In the genomic region with DNA sequence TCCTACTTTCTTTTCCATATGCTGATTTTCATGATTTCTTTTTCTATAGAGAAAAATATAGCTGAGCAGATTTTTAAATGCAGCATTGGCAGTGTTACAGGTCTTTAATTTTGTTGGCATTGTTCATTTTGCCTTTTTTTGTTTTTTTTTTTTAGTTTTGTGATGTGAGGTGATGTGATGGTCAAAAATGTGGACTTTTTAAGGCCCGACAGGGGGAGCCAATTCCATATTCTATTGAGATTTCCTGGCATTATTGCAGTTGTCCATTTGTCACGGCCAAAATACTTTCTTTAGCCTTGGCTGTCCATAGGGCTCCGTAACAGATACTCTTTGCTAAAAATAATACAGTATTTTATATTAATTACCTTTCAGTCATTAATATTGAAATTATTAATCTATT, we compare ENCODE assay signal across 8 cellular contexts. TPM values are rescaled to one million over a fixed set of nuclear protein-coding genes. Genes with fewer than 3 reads are reported as not detected.
DNase-seq lines count a peak whose midpoint lies in the region; ATAC-seq and TF ChIP-seq lines count a peak whose summit lies in the region.
"Had no signal": no experiment of that assay in that cellular context is flagged by ENCODE, and none has a peak within 500 bp of the region (broad histone marks: within the 10 kb centered on the region; RNA-seq: fewer than 3 reads in every experiment).

No MANE protein-coding gene starts in this region.

- H2AFZ ChIP-seq in H9 (ENCODE audit: low read length) (no peak overlapping the region), PC-3 (ENCODE audit: low read length) (no peak overlapping the region)

- H3K9me2 ChIP-seq in PC-3 (replicated peaks; ENCODE audit: low read length), result no peaks in the 10 kb centered on the region

- H3K27me3 Mint-ChIP-seq in H9 (ENCODE audit: low read depth), result no peaks in the 10 kb centered on the region

- DNase-seq in H9, result no peak
- DNase-seq in PC-3, result peak; percentile 45
- no peak for DNase-seq in esophagus muscularis mucosa (ENCODE audit: extremely low spot score)
- DNase-seq in psoas muscle, result no peak
- DNase-seq in activated CD4-positive, alpha-beta T cell treated with anti-CD3 and anti-CD28 coated beads, Interleukin-2, amount 50 U/mL, for 48 hours, result no peak
- DNase-seq: activated effector memory CD4-positive, alpha-beta T cell treated with Interleukin-2 at 50 U/mL for 16 hours had no signal

- H4K5ac ChIP-seq in H9 (ENCODE audit: insufficient read length, low read depth, low read length), result no peak overlapping the region

- no peak for ATAC-seq in PC-3
- no peak for ATAC-seq in psoas muscle
- no peak for ATAC-seq in esophagus mucosa
- no peak for ATAC-seq in GM18858 (IDR thresholded peaks at IDR 0.05; ENCODE audit: unreplicated experiment)

- no peaks in the 10 kb centered on the region for H3K23me2 ChIP-seq in H9 (ENCODE audit: insufficient read length, low read depth, low read length, poor library complexity, severe bottlenecking)

- no peak overlapping the region for H3K4me3 Mint-ChIP-seq in H9

- H3K14ac ChIP-seq in H9 (ENCODE audit: insufficient read depth, low read length), result no peak overlapping the region

- H3K27me3 ChIP-seq in H9 (ENCODE audit: insufficient read depth, low read length) (no peaks in the 10 kb centered on the region), PC-3 (ENCODE audit: low read length) (no peaks in the 10 kb centered on the region), esophagus muscularis mucosa (no peaks in the 10 kb centered on the region), psoas muscle (ENCODE audit: insufficient read depth in 3 of 3, low read length in 2 of 3) (no peaks in the 10 kb centered on the region)

- H2BK5ac ChIP-seq in H9 (ENCODE audit: insufficient read length, low read length), result no peak overlapping the region

- no peak overlapping the region for H2BK20ac ChIP-seq in H9 (ENCODE audit: low read depth, low read length, poor library complexity, severe bottlenecking)

- H3K56ac ChIP-seq in H9 (ENCODE audit: insufficient read length, low read depth, low read length), result no peak overlapping the region

- no TSS peak for BruUV-seq in PC-3 (replicated peaks; lab: Mats Ljungman, UMichigan)

- CTCF ChIA-PET in PC-3 (lab: Charles Lee), result no interaction called here

- no peak overlapping the region for H3K27ac ChIP-seq in H9 (ENCODE audit: insufficient read length, low read depth, low read length)
- H3K27ac ChIP-seq in PC-3 (ENCODE audit: low read length), result no peak overlapping the region
- no peak overlapping the region for H3K27ac ChIP-seq in esophagus muscularis mucosa (replicated peaks in 1 of 4)
- H3K27ac ChIP-seq in psoas muscle, result no peak overlapping the region

- H3K79me2 ChIP-seq in H9 (ENCODE audit: insufficient read depth, low read length), result no peaks in the 10 kb centered on the region
- peaks cover 64% of the 10 kb centered on the region for H3K79me2 ChIP-seq in PC-3 (ENCODE audit: low read length)

- no peaks in the 10 kb centered on the region for H3K79me1 ChIP-seq in H9 (ENCODE audit: insufficient read depth, low read depth, low read length, poor library complexity, severe bottlenecking)

- H3K36me3 Mint-ChIP-seq in H9 (ENCODE audit: insufficient read depth in 1 of 3, low read depth in 3 of 3), result no peaks in the 10 kb centered on the region

- peaks cover 0 to 2% of the 10 kb centered on the region in 2 experiments; a peak in 1 of 4 replicates for H3K4me1 Mint-ChIP-seq in H9

- no peak overlapping the region for H2AK5ac ChIP-seq in H9 (ENCODE audit: insufficient read length, low read length)

- H3K9me3 ChIP-seq in H9 (ENCODE audit: control insufficient read depth, low read depth, low read length) (no peaks in the 10 kb centered on the region), PC-3 (ENCODE audit: low read length) (no peaks in the 10 kb centered on the region), esophagus muscularis mucosa (no peaks in the 10 kb centered on the region), psoas muscle (no peaks in the 10 kb centered on the region)

- H3K27ac Mint-ChIP-seq in H9, result no peak overlapping the region

- peak; percentile 66 for TF ChIP-seq CTCF in H9 (conservative IDR thresholded peaks at IDR 0.05)
- TF ChIP-seq CTCF in PC-3 (conservative IDR thresholded peaks at IDR 0.05; ENCODE audit: low read depth, low read length), result peak; percentile 56
- peak in 2 of 3 experiments; percentile 25 to 32 for TF ChIP-seq CTCF in esophagus muscularis mucosa (IDR thresholded peaks at IDR 0.05)
- peak; percentile 29 for TF ChIP-seq CTCF in psoas muscle (IDR thresholded peaks at IDR 0.05)

- no peak overlapping the region for H4K91ac ChIP-seq in H9 (ENCODE audit: insufficient read length, low read depth, low read length)

- no peaks in the 10 kb centered on the region for H4K20me1 ChIP-seq in H9 (ENCODE audit: control insufficient read depth, insufficient read depth, insufficient read length)
- 0 out of 2 replicates have a peak, but pooled peaks cover under 1% of the 10 kb centered on the region for H4K20me1 ChIP-seq in PC-3 (ENCODE audit: low read length)

- H3T11ph ChIP-seq in H9 (ENCODE audit: low read length), result no peak overlapping the region

- intact Hi-C loops in PC-3 (cut with micrococcal nuclease) (loop anchor here (10.0 kb wide), 1 partner anchor 115 kb away; no protein-coding TSS in a partner anchor), esophagus muscularis mucosa (cut with DNase I) (loop anchor here (10.0 kb wide), 1 partner anchor 255 kb away; no protein-coding TSS in a partner anchor), psoas muscle (cut with DNase I) (no loop called here)

- no peak overlapping the region for H4K8ac ChIP-seq in H9 (replicated peaks; ENCODE audit: insufficient read length, low read depth, low read length)

- WGBS in H9 (ENCODE audit: extremely low coverage, insufficient read length, low lambda C conversion rate), result no CpG with 5 or more reads among the region's 3 CpGs
- WGBS in esophagus muscularis mucosa, result 35% methylated on average over 3 of the region's 3 CpGs
- WGBS in psoas muscle, 3 donors, result 14 to 16% (median 14%) methylated on average over 3 of the region's 3 CpGs

- no peak overlapping the region for H3K18ac ChIP-seq in H9 (ENCODE audit: insufficient read length, low read depth, low read length)

- no peak overlapping the region for H3K23ac ChIP-seq in H9 (ENCODE audit: insufficient read length, low read depth, low read length)

- H3K4me1 ChIP-seq in H9 (ENCODE audit: insufficient read depth, low read length) (no peaks in the 10 kb centered on the region), PC-3 (ENCODE audit: insufficient read depth, low read length) (peaks cover under 1% of the 10 kb centered on the region; the same call in 1 of the 2 replicates), esophagus muscularis mucosa (peaks cover 0 to 45% (median 25%) of the 10 kb centered on the region in 4 donors), psoas muscle (peaks cover 11% of the 10 kb centered on the region)

- 0 out of 2 replicates have a peak, but pooled peaks cover 2% of the 10 kb centered on the region for H3K36me3 ChIP-seq in PC-3 (ENCODE audit: low read depth, low read length)
- no peaks in the 10 kb centered on the region for H3K36me3 ChIP-seq in esophagus muscularis mucosa
- H3K36me3 ChIP-seq in psoas muscle (ENCODE audit: insufficient read depth in 1 of 2, low read depth in 1 of 2), result no peaks in the 10 kb centered on the region

- H3K9ac ChIP-seq in H9 (ENCODE audit: extremely low read depth, insufficient read length, low read length), result no peak overlapping the region
- H3K9ac ChIP-seq in PC-3 (ENCODE audit: low read length), result no peak overlapping the region

- H2BK15ac ChIP-seq in H9 (ENCODE audit: low read depth, low read length), result no peak overlapping the region

- POLR2A ChIA-PET in PC-3 (lab: Charles Lee; ENCODE audit: unreplicated experiment), result interaction anchor here (0.7 kb wide), 1 partner anchor 1712 kb away, joined by 3 read pairs; no protein-coding TSS in a partner anchor

- H3K9me3 Mint-ChIP-seq in H9, result no peaks in the 10 kb centered on the region

- H2BK120ac ChIP-seq in H9 (ENCODE audit: low read depth, low read length, poor library complexity, severe bottlenecking), result no peak overlapping the region

- no peak for TF ChIP-seq POLR2A in esophagus muscularis mucosa (IDR thresholded peaks at IDR 0.05; ENCODE audit: low read depth)

- H3K4ac ChIP-seq in H9 (ENCODE audit: low read depth, low read length), result no peak overlapping the region

- H2BK12ac ChIP-seq in H9 (ENCODE audit: insufficient read length, low read depth, low read length), result no peak overlapping the region

- H3K4me3 ChIP-seq in PC-3 (ENCODE audit: low read length) (no peak overlapping the region), esophagus muscularis mucosa (no peak overlapping the region), psoas muscle (no peak overlapping the region)

- H3F3A ChIP-seq in PC-3 (ENCODE audit: low read length, unreplicated experiment), result no peaks in the 10 kb centered on the region

- TF ChIP-seq EP300 in esophagus muscularis mucosa (IDR thresholded peaks at IDR 0.05), result no peak

- H3K4me2 ChIP-seq in H9 (ENCODE audit: insufficient read depth, insufficient read length, low read length) (no peak overlapping the region), PC-3 (ENCODE audit: low read length) (no peak overlapping the region)

RNA-seq across cellular contexts. Expression of a gene that starts 47.8 kb away (rescaled TPM):
- total RNA-seq in H9 (2021) (1.3 and 1.5 TPM in 2 replicates), PC-3 (2014; rRNA removed) (19.1 and 28.7 TPM in 2 replicates), esophagus muscularis mucosa (100 to 1,000 TPM in 1 of 4 donors, 10 to 100 TPM in 3; 82.3 to 101 (median 92.0) TPM), psoas muscle (1 to 10 TPM; 4.7 to 9.0 (median 6.1) TPM), esophagus mucosa (2.5 TPM)
- polyA plus RNA-seq in psoas muscle, result 1 to 10 TPM in 2 of 3 donors, under 1 TPM in 1; 0.22 to 2.5 (median 1.4) TPM

Comparison
In these comparisons a context has a peak if more than half of its experiments do, and no peak if none do; other contexts are left out.
1. intact Hi-C loops: an anchor here in PC-3 (10.0 kb wide) and esophagus muscularis mucosa (10.0 kb wide); none called in psoas muscle.